Comparison of ENCODE assay signal across 8 cellular contexts in the genomic region with DNA sequence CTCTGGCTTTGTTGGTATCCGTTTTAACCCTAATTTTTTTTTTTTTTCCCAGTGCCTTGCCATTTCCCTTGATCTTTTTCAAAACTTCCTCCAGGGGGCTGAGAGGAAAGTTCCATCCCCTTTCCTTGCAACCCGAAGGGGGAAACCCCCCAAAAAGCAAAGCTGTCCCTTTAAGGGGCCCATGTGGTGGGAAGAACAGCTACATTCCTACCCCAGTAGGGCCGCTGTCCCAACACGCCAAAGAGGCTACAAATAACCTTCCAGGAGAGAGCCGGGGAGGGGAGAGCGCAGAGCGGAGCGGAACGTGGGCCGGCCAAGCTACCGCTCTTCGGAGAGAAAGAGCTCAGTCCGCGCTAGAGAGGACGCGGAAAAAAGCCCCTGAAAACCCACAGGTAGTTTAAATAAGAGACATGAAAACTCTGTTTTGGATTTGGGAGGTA. TPM values are rescaled to one million over a fixed set of nuclear protein-coding genes. Genes with fewer than 3 reads are reported as not detected.
DNase-seq lines count a peak whose midpoint lies in the region; ATAC-seq, FAIRE-seq and TF ChIP-seq lines count a peak whose summit lies in the region.

No MANE protein-coding gene starts in this region.

- H3K27me3 ChIP-seq in PC-3 (ENCODE audit: low read length) (peaks cover 15% of the 10 kb centered on the region), keratinocyte (ENCODE audit: control insufficient read depth, extremely low read depth, insufficient read depth, low read length) (no peaks in the 10 kb centered on the region)

- POLR2A ChIA-PET in PC-3 (lab: Charles Lee; ENCODE audit: unreplicated experiment) = no interaction called here

- no peaks in the 10 kb centered on the region for H3K36me3 ChIP-seq in PC-3 (ENCODE audit: low read depth, low read length)
- no peaks in the 10 kb centered on the region for H3K36me3 ChIP-seq in keratinocyte (ENCODE audit: control insufficient read depth in 2 of 2, extremely low read depth in 1 of 2, insufficient read depth in 2 of 2, low read length in 2 of 2)

- CTCF ChIA-PET in PC-3 (lab: Charles Lee) = interaction anchor here (0.6 to 0.7 kb wide), 3 partner anchors 247 to 327 kb away, joined by 3 to 14 read pairs (median 6); no protein-coding TSS in a partner anchor

- dilution Hi-C loops in keratinocyte (cut with MboI; ENCODE audit: extremely low pct_ligation_motif_present, low sequenced_read_pairs) = no loop called here

- no peaks in the 10 kb centered on the region for H3K79me2 ChIP-seq in PC-3 (ENCODE audit: low read length)
- no peaks in the 10 kb centered on the region for H3K79me2 ChIP-seq in keratinocyte (ENCODE audit: control insufficient read depth, insufficient read depth, low read length)

- no peaks in the 10 kb centered on the region for H3K9me3 Mint-ChIP-seq in central memory CD8-positive, alpha-beta T cell
- H3K9me3 Mint-ChIP-seq in stimulated activated memory B cell treated with anti-CD40 and anti-IgM and Interleukin-4, amounts not matched to agents 10 μg/mL and 1 μg/mL and 100 μg/mL, for 72 hours = no peaks in the 10 kb centered on the region

- H2AFZ ChIP-seq in PC-3 (ENCODE audit: low read length) (peak overlapping the region; percentile 36; the same call in 1 of the 2 replicates), keratinocyte (ENCODE audit: control insufficient read depth, low read length) (peak overlapping the region; percentile 72)

- H4K20me1 ChIP-seq in PC-3 (ENCODE audit: low read length) (no peaks in the 10 kb centered on the region), keratinocyte (ENCODE audit: control insufficient read depth, extremely low read depth, insufficient read depth, low read length) (no peaks in the 10 kb centered on the region)

- H3K4me2 ChIP-seq in PC-3 (ENCODE audit: low read length) (peak overlapping the region; percentile 69), keratinocyte (ENCODE audit: control insufficient read depth, extremely low read depth, insufficient read depth, low read depth, low read length) (peak overlapping the region; percentile 93)

- H3K36me3 Mint-ChIP-seq in central memory CD8-positive, alpha-beta T cell (ENCODE audit: insufficient read depth) = peaks cover 4% of the 10 kb centered on the region
- no peaks in the 10 kb centered on the region for H3K36me3 Mint-ChIP-seq in stimulated activated memory B cell treated with anti-CD40 and anti-IgM and Interleukin-4, amounts not matched to agents 10 μg/mL and 1 μg/mL and 100 μg/mL, for 72 hours

- no peak overlapping the region for H3K27ac Mint-ChIP-seq in central memory CD8-positive, alpha-beta T cell (ENCODE audit: low read depth)
- no peak overlapping the region for H3K27ac Mint-ChIP-seq in stimulated activated memory B cell treated with anti-CD40 and anti-IgM and Interleukin-4, amounts not matched to agents 10 μg/mL and 1 μg/mL and 100 μg/mL, for 72 hours

- H3K4me3 ChIP-seq in PC-3 (ENCODE audit: low read length) = peak overlapping the region; percentile 62
- H3K4me3 ChIP-seq in keratinocyte (ENCODE audit: control insufficient read depth in 2 of 3, extremely low read depth in 1 of 3, insufficient read depth in 2 of 3, low read depth in 1 of 3, low read length in 3 of 3) = peak overlapping the region; percentile 51 to 84 (median 83)

- peak; percentile 14; the same call in 1 of the 2 replicates for ATAC-seq in PC-3
- ATAC-seq in central memory CD8-positive, alpha-beta T cell (replicated peaks; ENCODE audit: extremely low read depth, poor library complexity, severe bottlenecking) = no peak
- ATAC-seq in stimulated activated memory B cell treated with anti-CD40 and anti-IgM and Interleukin-4, amounts not matched to agents 10 μg/mL and 1 μg/mL and 100 μg/mL, for 72 hours = no peak
- no peak for ATAC-seq in HG03520 (IDR thresholded peaks at IDR 0.05; ENCODE audit: unreplicated experiment)
- ATAC-seq in GM21576 (IDR thresholded peaks at IDR 0.05; ENCODE audit: unreplicated experiment) = no peak

- H3K9ac ChIP-seq in PC-3 (ENCODE audit: low read length) (no peak overlapping the region), keratinocyte (ENCODE audit: control insufficient read depth, extremely low read depth, insufficient read depth, low read length) (peak overlapping the region; percentile 81)

- H3K4me1 ChIP-seq in PC-3 (ENCODE audit: insufficient read depth, low read length) (peaks cover 17% of the 10 kb centered on the region), keratinocyte (ENCODE audit: control insufficient read depth, extremely low read depth, insufficient read depth, low read length) (peaks cover 66% of the 10 kb centered on the region)

- no peaks in the 10 kb centered on the region for H3K9me1 ChIP-seq in keratinocyte (ENCODE audit: control insufficient read depth, extremely low read depth, insufficient read depth, low read length)

- no peak overlapping the region for H3K27ac ChIP-seq in PC-3 (ENCODE audit: low read length)
- H3K27ac ChIP-seq in keratinocyte (ENCODE audit: control insufficient read depth, insufficient read depth, low read length) = peak overlapping the region; percentile 78

- FAIRE-seq in keratinocyte (lab: Jason Lieb, UNC) = no peak

- no peaks in the 10 kb centered on the region for H3K9me3 ChIP-seq in PC-3 (ENCODE audit: low read length)
- H3K9me3 ChIP-seq in keratinocyte (ENCODE audit: control insufficient read depth, low read depth, low read length) = no peaks in the 10 kb centered on the region

- DNase-seq in stimulated activated CD4-positive, alpha-beta T cell treated with anti-CD3 and anti-CD28 coated beads, Interleukin-4, amount 100 ng/mL, for 1 hour = peak; percentile 26
- no peak for DNase-seq in stimulated activated CD4-positive, alpha-beta T cell treated with anti-CD3 and anti-CD28 coated beads, Interleukin-4, amount 100 ng/mL, for 24 hours
- DNase-seq in PC-3 = no peak
- DNase-seq in central memory CD8-positive, alpha-beta T cell (ENCODE audit: low spot score in 2 of 2) = no peak
- no peak for DNase-seq in keratinocyte (ENCODE audit: low read depth, low spot score)

- intact Hi-C loops in PC-3 (cut with micrococcal nuclease) = no loop called here

- H3K9me2 ChIP-seq in PC-3 (replicated peaks; ENCODE audit: low read length) = no peaks in the 10 kb centered on the region

- H3F3A ChIP-seq in PC-3 (ENCODE audit: low read length, unreplicated experiment) = no peaks in the 10 kb centered on the region

- no TSS peak for BruUV-seq in PC-3 (replicated peaks; lab: Mats Ljungman, UMichigan)

- peak overlapping the region; percentile 68 for H3K4me3 Mint-ChIP-seq in central memory CD8-positive, alpha-beta T cell
- H3K4me3 Mint-ChIP-seq in stimulated activated memory B cell treated with anti-CD40 and anti-IgM and Interleukin-4, amounts not matched to agents 10 μg/mL and 1 μg/mL and 100 μg/mL, for 72 hours = peak overlapping the region; percentile 65

- TF ChIP-seq CTCF in PC-3 (conservative IDR thresholded peaks at IDR 0.05; ENCODE audit: low read depth, low read length) (no peak), keratinocyte (optimal IDR thresholded peaks at IDR 0.05 in 1 of 3, IDR thresholded peaks at IDR 0.05 in 1 of 3, conservative IDR thresholded peaks at IDR 0.05 in 1 of 3; ENCODE audit: extremely low read depth in 1 of 3, insufficient read depth in 2 of 3, low read length in 3 of 3) (peak in 1 of 3 experiments; percentile 15)

- peaks cover 91% of the 10 kb centered on the region for H3K27me3 Mint-ChIP-seq in central memory CD8-positive, alpha-beta T cell
- H3K27me3 Mint-ChIP-seq in stimulated activated memory B cell treated with anti-CD40 and anti-IgM and Interleukin-4, amounts not matched to agents 10 μg/mL and 1 μg/mL and 100 μg/mL, for 72 hours = peaks cover 82% of the 10 kb centered on the region

- peaks cover 23% of the 10 kb centered on the region for H3K4me1 Mint-ChIP-seq in central memory CD8-positive, alpha-beta T cell
- peaks cover 37% of the 10 kb centered on the region for H3K4me1 Mint-ChIP-seq in stimulated activated memory B cell treated with anti-CD40 and anti-IgM and Interleukin-4, amounts not matched to agents 10 μg/mL and 1 μg/mL and 100 μg/mL, for 72 hours

RNA-seq across cellular contexts. Expression of a gene that starts 1.7 kb away (rescaled TPM):
- 0.87 and 3.1 TPM in 2 replicates for total RNA-seq in PC-3 (2014; rRNA removed)
- 2.3 to 5.2 TPM (median 3.4 TPM) in 3 replicates for polyA plus RNA-seq in keratinocyte
- polyA plus RNA-seq in keratinocyte (2011; ENCODE audit: low read depth) = 3.4 TPM
- polyA plus RNA-seq in keratinocyte (2011; cell fraction: cytosol; rRNA removed) = 1.6 and 1.8 TPM in 2 replicates
- polyA plus RNA-seq in keratinocyte (2011; cell fraction: nucleus; rRNA removed) = 12.4 and 13.2 TPM in 2 replicates
- 4.5 and 5.6 TPM in 2 replicates for polyA plus RNA-seq in keratinocyte (2012; ENCODE audit: low replicate concordance)
- polyA minus RNA-seq in keratinocyte = 9.4 to 19.5 TPM (median 12.3 TPM) in 3 replicates
- 11.3 TPM for polyA minus RNA-seq in keratinocyte (2011; cell fraction: cytosol; rRNA and poly(A)+ RNA removed)
- 11.1 and 16.4 TPM in 2 replicates for polyA minus RNA-seq in keratinocyte (2011; cell fraction: nucleus; rRNA and poly(A)+ RNA removed)

RNA-seq across cellular contexts. Expression of a gene that starts 19.9 kb away (rescaled TPM):
- 15.2 and 21.7 TPM in 2 replicates for total RNA-seq in PC-3 (2014; rRNA removed)
- 17.8 to 33.4 TPM (median 20.0 TPM) in 3 replicates for polyA plus RNA-seq in keratinocyte
- 2.8 TPM for polyA plus RNA-seq in keratinocyte (2011; ENCODE audit: low read depth)
- 21.5 and 28.0 TPM in 2 replicates for polyA plus RNA-seq in keratinocyte (2011; cell fraction: cytosol; rRNA removed)
- 28.5 and 32.7 TPM in 2 replicates for polyA plus RNA-seq in keratinocyte (2011; cell fraction: nucleus; rRNA removed)
- 18.9 and 24.5 TPM in 2 replicates for polyA plus RNA-seq in keratinocyte (2012; ENCODE audit: low replicate concordance)
- polyA minus RNA-seq in keratinocyte = 26.7 to 34.2 TPM (median 26.8 TPM) in 3 replicates
- 32.2 TPM for polyA minus RNA-seq in keratinocyte (2011; cell fraction: cytosol; rRNA and poly(A)+ RNA removed)
- 25.5 and 40.1 TPM in 2 replicates for polyA minus RNA-seq in keratinocyte (2011; cell fraction: nucleus; rRNA and poly(A)+ RNA removed)
